Comparison of ENCODE assay signal across 9 cellular contexts in the genomic region with DNA sequence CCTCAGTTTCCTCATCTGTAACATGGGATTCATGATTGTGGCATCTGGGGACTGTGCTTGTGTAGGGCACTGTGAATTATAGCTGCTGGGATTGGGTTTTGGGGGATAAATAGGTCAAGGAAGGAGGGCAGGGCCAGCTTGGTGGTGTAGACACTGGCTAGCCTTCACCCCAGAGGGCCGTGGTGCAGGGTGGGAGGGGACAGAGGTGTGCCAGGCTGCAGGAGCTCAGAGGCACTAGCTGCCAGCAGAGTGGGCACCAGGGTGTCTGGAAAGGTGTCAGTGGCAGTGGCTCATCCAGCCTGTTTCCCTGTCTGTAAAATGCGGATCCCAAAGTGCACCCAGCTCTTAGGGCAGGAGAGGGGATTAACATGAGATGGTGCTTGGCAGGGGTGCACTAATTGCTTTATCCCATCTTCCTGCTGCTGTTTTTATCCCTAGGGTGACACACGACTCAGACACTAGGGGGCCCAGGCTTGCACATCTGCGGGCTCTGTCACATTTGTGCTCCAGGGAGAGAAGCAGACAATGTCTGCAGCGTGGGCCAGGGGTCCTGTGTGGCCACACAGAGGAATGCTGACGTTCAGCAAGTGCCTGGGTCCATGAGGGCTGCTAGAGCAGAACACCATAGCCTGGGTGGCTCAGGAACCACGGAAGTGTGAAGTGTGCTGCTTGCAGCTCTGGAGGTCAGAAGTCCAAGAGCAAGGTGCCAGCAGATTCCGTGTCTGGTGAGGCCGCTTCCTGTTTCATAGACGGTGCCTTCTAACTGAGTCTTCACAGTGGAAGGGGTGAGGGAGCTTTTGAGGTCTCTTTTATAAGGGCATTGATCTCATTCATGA. TPM values are rescaled to one million over a fixed set of nuclear protein-coding genes. Genes with fewer than 3 reads are reported as not detected.
DNase-seq lines count a peak whose midpoint lies in the region; ATAC-seq, FAIRE-seq and TF ChIP-seq lines count a peak whose summit lies in the region.
"Had no signal": no experiment of that assay in that cellular context is flagged by ENCODE, and none has a peak within 500 bp of the region (broad histone marks: within the 10 kb centered on the region; RNA-seq: fewer than 3 reads in every experiment).

No MANE protein-coding gene starts in this region.

- H3K9ac ChIP-seq in astrocyte (ENCODE audit: low read length) = no peak overlapping the region

- H3K4me3 ChIP-seq in MG63 = no peak overlapping the region
- no peak overlapping the region for H3K4me3 ChIP-seq in astrocyte (ENCODE audit: insufficient read depth, low read depth, low read length)

- H3K4me2 ChIP-seq in astrocyte (ENCODE audit: low read length) = no peak overlapping the region

- peaks cover 35% of the 10 kb centered on the region for H3K36me3 Mint-ChIP-seq in astrocyte (ENCODE audit: low read depth, unreplicated experiment)
- peaks cover 28 to 83% (median 67%) of the 10 kb centered on the region in 3 donors for H3K36me3 Mint-ChIP-seq in naive thymus-derived CD8-positive, alpha-beta T cell

- DNase-seq in COR-L47 (lab: John Stamatoyannopoulos, UW) = peak; percentile 19
- DNase-seq in MG63 = peak; percentile 74
- peak; percentile 36 for DNase-seq in astrocyte (ENCODE audit: low read depth)
- peak; percentile 5 for DNase-seq in kidney glomerular epithelial cell (lab: John Stamatoyannopoulos, UW)
- DNase-seq in naive thymus-derived CD8-positive, alpha-beta T cell = no peak
- DNase-seq in DMS53 treated with DMSO at 0.1 percent for 48 hours (lab: John Stamatoyannopoulos, UW; ENCODE audit: unreplicated experiment) = no peak
- DNase-seq in NCI-H510A (lab: John Stamatoyannopoulos, UW) = no peak
- no peak for DNase-seq in NCI-H510A treated with DMSO at 0.1 percent for 48 hours (lab: John Stamatoyannopoulos, UW)

- no peaks in the 10 kb centered on the region for H3K27me3 Mint-ChIP-seq in astrocyte (ENCODE audit: low read depth, unreplicated experiment)
- H3K27me3 Mint-ChIP-seq in naive thymus-derived CD8-positive, alpha-beta T cell = no peaks in the 10 kb centered on the region

- POLR2A ChIA-PET in naive thymus-derived CD8-positive, alpha-beta T cell (lab: Charles Lee) = no interaction called here

- TF ChIP-seq CTCF in astrocyte (IDR thresholded peaks at IDR 0.05; ENCODE audit: insufficient read depth, low read depth, low read length) = peak; percentile 10

- H3K4me1 Mint-ChIP-seq in astrocyte (ENCODE audit: low read depth, unreplicated experiment) = peaks cover 9% of the 10 kb centered on the region
- H3K4me1 Mint-ChIP-seq in naive thymus-derived CD8-positive, alpha-beta T cell = peaks cover 0 to 4% (median 2%) of the 10 kb centered on the region in 4 donors

- H4K20me1 ChIP-seq in astrocyte (ENCODE audit: insufficient read depth, low read length) = no peaks in the 10 kb centered on the region

- H3K79me2 ChIP-seq in astrocyte (ENCODE audit: insufficient read depth, low read length) = no peaks in the 10 kb centered on the region

- H3K27ac Mint-ChIP-seq in astrocyte (ENCODE audit: unreplicated experiment) = peak overlapping the region; percentile 53
- H3K27ac Mint-ChIP-seq in naive thymus-derived CD8-positive, alpha-beta T cell = peak overlapping the region in 4 of 10 donors; percentile 22 to 78 (median 40)

- FAIRE-seq in astrocyte (lab: Jason Lieb, UNC) = no peak
- FAIRE-seq: H54 had no signal

- H2AFZ ChIP-seq in astrocyte (ENCODE audit: low read depth, low read length) = no peak overlapping the region

- no peak overlapping the region for H3K27ac ChIP-seq in astrocyte (ENCODE audit: low read depth, low read length)

- H3K9me3 ChIP-seq in MG63 = peaks cover 4% of the 10 kb centered on the region; the same call in 1 of the 2 replicates
- peaks cover 8% of the 10 kb centered on the region for H3K9me3 ChIP-seq in astrocyte (ENCODE audit: insufficient read depth, low read depth, low read length)

- H3K27me3 ChIP-seq in MG63 (no peaks in the 10 kb centered on the region), astrocyte (ENCODE audit: insufficient read depth, low read length) (no peaks in the 10 kb centered on the region)

- H3K36me3 ChIP-seq in MG63 (peaks cover 10% of the 10 kb centered on the region), astrocyte (ENCODE audit: insufficient read depth, low read length) (no peaks in the 10 kb centered on the region)

- ATAC-seq in naive thymus-derived CD8-positive, alpha-beta T cell = no peak

- H3K9me3 Mint-ChIP-seq in astrocyte (ENCODE audit: unreplicated experiment) = peaks cover 9% of the 10 kb centered on the region
- H3K9me3 Mint-ChIP-seq in naive thymus-derived CD8-positive, alpha-beta T cell = peaks cover 0 to 16% (median 2%) of the 10 kb centered on the region in 9 donors

- peak overlapping the region; percentile 34 for H3K4me3 Mint-ChIP-seq in astrocyte (ENCODE audit: unreplicated experiment)
- no peak overlapping the region for H3K4me3 Mint-ChIP-seq in naive thymus-derived CD8-positive, alpha-beta T cell

- H3K4me1 ChIP-seq in astrocyte (ENCODE audit: insufficient read depth, low read length) = peaks cover 13% of the 10 kb centered on the region

RNA-seq across cellular contexts. Expression of gene OBSCN, which starts 19.3 kb away (rescaled TPM):
- total RNA-seq in MG63 (2014; rRNA removed; shearing (Covaris generic); ENCODE audit: low replicate concordance) = 1.8 and 2.8 TPM in 2 replicates
- 11.1 and 17.5 TPM in 2 replicates for total RNA-seq in astrocyte
- 100 to 1,000 TPM in 1 of 2 experiments, 10 to 100 TPM in 1; 99.3 to 102 TPM for total RNA-seq in naive thymus-derived CD8-positive, alpha-beta T cell
- polyA plus RNA-seq in naive thymus-derived CD8-positive, alpha-beta T cell = 1 to 10 TPM in 2 of 3 donors, under 1 TPM in 1; 0.56 to 4.9 (median 2.4) TPM

Comparison
In these comparisons a context has a peak if more than half of its experiments do, and no peak if none do; other contexts are left out.
1. DNase-seq: peak in COR-L47 (single experiment), MG63 (single experiment), astrocyte (single experiment) and kidney glomerular epithelial cell (single experiment); none in naive thymus-derived CD8-positive, alpha-beta T cell (0 of 10), DMS53 treated with DMSO at 0.1 percent for 48 hours (single experiment), NCI-H510A (single experiment) and NCI-H510A treated with DMSO at 0.1 percent for 48 hours (single experiment).